3 cellular contexts compared by ENCODE assay signal in genomic region chr10:79988199-79988598, GRCh38. TPM values are rescaled to one million over a fixed set of nuclear protein-coding genes. Genes with fewer than 3 reads are reported as not detected.
"Had no signal": no experiment of that assay in that cellular context is flagged by ENCODE, and none has a peak within 500 bp of the region (broad histone marks: within the 10 kb centered on the region; RNA-seq: fewer than 3 reads in every experiment).

No MANE protein-coding gene starts in this region.

RNA-seq across cellular contexts. Expression of gene SFTPD, which starts 39.3 kb away (rescaled TPM):
- total RNA-seq: LHCN-M2, M059J, NCI-H460 had no signal
